Comparison of ENCODE assay signal across 14 cellular contexts in genomic region chr14:67577181-67577580, GRCh38. TPM values are rescaled to one million over a fixed set of nuclear protein-coding genes. Genes with fewer than 3 reads are reported as not detected.
DNase-seq lines count a peak whose midpoint lies in the region; ATAC-seq and TF ChIP-seq lines count a peak whose summit lies in the region.
"Had no signal": no experiment of that assay in that cellular context is flagged by ENCODE, and none has a peak within 500 bp of the region (broad histone marks: within the 10 kb centered on the region; RNA-seq: fewer than 3 reads in every experiment).

No MANE protein-coding gene starts in this region.

- no peaks in the 10 kb centered on the region for H3K9me3 Mint-ChIP-seq in natural killer cell treated with Interleukin-12 subunit alpha and Interleukin-12 subunit beta and Interleukin-15 and Interleukin-18, amount 100 ng/mL, for 72 hours
- no peaks in the 10 kb centered on the region for H3K9me3 Mint-ChIP-seq in natural killer cell
- H3K9me3 Mint-ChIP-seq in activated T-helper 1 cell treated with anti-CD3 and anti-CD28 coated beads, Interleukin-12 subunit alpha, Interleukin-12 subunit beta, Interleukin-2, Interleukin-4 antibody, amounts not matched to agents 30 ng/mL and 10 ng/mL and 1 ng/mL, durations not matched to agents 14 hours and 24 hours and 36 hours, result no peaks in the 10 kb centered on the region
- H3K9me3 Mint-ChIP-seq: CD4-positive, CD25-positive, alpha-beta regulatory T cell; GM23338 had no signal

- no peak for TF ChIP-seq POLR2A in testis (IDR thresholded peaks at IDR 0.05)

- peak; percentile 41 for DNase-seq in natural killer cell treated with Interleukin-12 subunit alpha and Interleukin-12 subunit beta and Interleukin-15 and Interleukin-18, amount 100 ng/mL, for 72 hours (ENCODE audit: low spot score)
- DNase-seq in natural killer cell (no peak), mesenteric fat pad (ENCODE audit: low spot score) (peak; percentile 51), sciatic nerve (ENCODE audit: low spot score) (peak; percentile 26), NCI-H2171 (lab: John Stamatoyannopoulos, UW) (no peak), testis (no peak)
- no peak for DNase-seq in stimulated activated naive CD8-positive, alpha-beta T cell treated with anti-CD3 and anti-CD28 coated beads, Interleukin-15, Interleukin-2, amounts not matched to agents 100 U/mL and 50 U/mL, for 24 hours
- DNase-seq in activated T-helper 1 cell treated with anti-CD3 and anti-CD28 coated beads, Interleukin-12 subunit alpha, Interleukin-12 subunit beta, Interleukin-2, Interleukin-4 antibody, amounts not matched to agents 30 ng/mL and 10 ng/mL and 1 ng/mL, durations not matched to agents 14 hours and 24 hours and 36 hours (ENCODE audit: low spot score), result no peak
- DNase-seq: ACHN; CD4-positive, CD25-positive, alpha-beta regulatory T cell; H7 had no signal

- H3K4me1 Mint-ChIP-seq in natural killer cell treated with Interleukin-12 subunit alpha and Interleukin-12 subunit beta and Interleukin-15 and Interleukin-18, amount 100 ng/mL, for 72 hours (ENCODE audit: low read depth in 2 of 2), result no peaks in the 10 kb centered on the region
- H3K4me1 Mint-ChIP-seq in natural killer cell, result no peaks in the 10 kb centered on the region
- peaks cover 6% of the 10 kb centered on the region for H3K4me1 Mint-ChIP-seq in activated T-helper 1 cell treated with anti-CD3 and anti-CD28 coated beads, Interleukin-12 subunit alpha, Interleukin-12 subunit beta, Interleukin-2, Interleukin-4 antibody, amounts not matched to agents 30 ng/mL and 10 ng/mL and 1 ng/mL, durations not matched to agents 14 hours and 24 hours and 36 hours (ENCODE audit: low read depth)
- H3K4me1 Mint-ChIP-seq: CD4-positive, CD25-positive, alpha-beta regulatory T cell; GM23338 had no signal

- H3K27ac Mint-ChIP-seq in natural killer cell treated with Interleukin-12 subunit alpha and Interleukin-12 subunit beta and Interleukin-15 and Interleukin-18, amount 100 ng/mL, for 72 hours, result no peak overlapping the region
- H3K27ac Mint-ChIP-seq in natural killer cell, result no peak overlapping the region
- H3K27ac Mint-ChIP-seq in activated T-helper 1 cell treated with anti-CD3 and anti-CD28 coated beads, Interleukin-12 subunit alpha, Interleukin-12 subunit beta, Interleukin-2, Interleukin-4 antibody, amounts not matched to agents 30 ng/mL and 10 ng/mL and 1 ng/mL, durations not matched to agents 14 hours and 24 hours and 36 hours, result no peak overlapping the region
- H3K27ac Mint-ChIP-seq: CD4-positive, CD25-positive, alpha-beta regulatory T cell; GM23338 had no signal

- H3K4me1 ChIP-seq in testis, result no peaks in the 10 kb centered on the region

- H3K4me3 Mint-ChIP-seq in natural killer cell treated with Interleukin-12 subunit alpha and Interleukin-12 subunit beta and Interleukin-15 and Interleukin-18, amount 100 ng/mL, for 72 hours, result no peak overlapping the region
- no peak overlapping the region for H3K4me3 Mint-ChIP-seq in natural killer cell
- H3K4me3 Mint-ChIP-seq in activated T-helper 1 cell treated with anti-CD3 and anti-CD28 coated beads, Interleukin-12 subunit alpha, Interleukin-12 subunit beta, Interleukin-2, Interleukin-4 antibody, amounts not matched to agents 30 ng/mL and 10 ng/mL and 1 ng/mL, durations not matched to agents 14 hours and 24 hours and 36 hours, result no peak overlapping the region
- H3K4me3 Mint-ChIP-seq: CD4-positive, CD25-positive, alpha-beta regulatory T cell; GM23338 had no signal

- H3K27me3 Mint-ChIP-seq in natural killer cell treated with Interleukin-12 subunit alpha and Interleukin-12 subunit beta and Interleukin-15 and Interleukin-18, amount 100 ng/mL, for 72 hours, result no peaks in the 10 kb centered on the region
- peaks cover 0 to 3% of the 10 kb centered on the region in 2 donors for H3K27me3 Mint-ChIP-seq in natural killer cell (ENCODE audit: low read depth in 2 of 2)
- H3K27me3 Mint-ChIP-seq in activated T-helper 1 cell treated with anti-CD3 and anti-CD28 coated beads, Interleukin-12 subunit alpha, Interleukin-12 subunit beta, Interleukin-2, Interleukin-4 antibody, amounts not matched to agents 30 ng/mL and 10 ng/mL and 1 ng/mL, durations not matched to agents 14 hours and 24 hours and 36 hours (ENCODE audit: insufficient read depth), result peaks cover 5% of the 10 kb centered on the region
- H3K27me3 Mint-ChIP-seq: CD4-positive, CD25-positive, alpha-beta regulatory T cell had no signal

- no peak overlapping the region for H3K27ac ChIP-seq in testis
- H3K27ac ChIP-seq: BLaER1 treated with 17β-estradiol and CSF1 and Interleukin-3, amounts not matched to agents 10 nM and 100 nM had no signal

- H3K36me3 ChIP-seq in testis (ENCODE audit: low read depth, missing control alignments), result no peaks in the 10 kb centered on the region
- H3K36me3 ChIP-seq: BLaER1 treated with 17β-estradiol and CSF1 and Interleukin-3, amounts not matched to agents 10 nM and 100 nM had no signal

- 83 to 85% methylated on average over 10 of the region's 10 CpGs for WGBS in testis, 2 donors

- H3K4me3 ChIP-seq in testis, result no peak overlapping the region
- H3K4me3 ChIP-seq: BLaER1 treated with 17β-estradiol and CSF1 and Interleukin-3, amounts not matched to agents 10 nM and 100 nM; GM12878; GM23338 had no signal

- TF ChIP-seq CTCF in natural killer cell (IDR thresholded peaks at IDR 0.05), result no peak
- no peak for TF ChIP-seq CTCF in testis (IDR thresholded peaks at IDR 0.05)

- ATAC-seq in natural killer cell treated with Interleukin-12 subunit alpha and Interleukin-12 subunit beta and Interleukin-15 and Interleukin-18, amount 100 ng/mL, for 72 hours, result no peak
- ATAC-seq in natural killer cell (no peak), sciatic nerve (no peak)
- ATAC-seq in stimulated activated naive CD8-positive, alpha-beta T cell treated with anti-CD3 and anti-CD28 coated beads, Interleukin-15, Interleukin-2, amounts not matched to agents 100 U/mL and 50 U/mL, for 24 hours, result no peak
- ATAC-seq: GM12878, GM23338 had no signal

- H3K36me3 Mint-ChIP-seq in natural killer cell treated with Interleukin-12 subunit alpha and Interleukin-12 subunit beta and Interleukin-15 and Interleukin-18, amount 100 ng/mL, for 72 hours, result no peaks in the 10 kb centered on the region
- no peaks in the 10 kb centered on the region for H3K36me3 Mint-ChIP-seq in natural killer cell
- no peaks in the 10 kb centered on the region for H3K36me3 Mint-ChIP-seq in activated T-helper 1 cell treated with anti-CD3 and anti-CD28 coated beads, Interleukin-12 subunit alpha, Interleukin-12 subunit beta, Interleukin-2, Interleukin-4 antibody, amounts not matched to agents 30 ng/mL and 10 ng/mL and 1 ng/mL, durations not matched to agents 14 hours and 24 hours and 36 hours (ENCODE audit: low read depth)
- H3K36me3 Mint-ChIP-seq: CD4-positive, CD25-positive, alpha-beta regulatory T cell had no signal

- no peaks in the 10 kb centered on the region for H3K27me3 ChIP-seq in testis
- H3K27me3 ChIP-seq: BLaER1 treated with 17β-estradiol and CSF1 and Interleukin-3, amounts not matched to agents 10 nM and 100 nM had no signal

- intact Hi-C loops in natural killer cell (cut with micrococcal nuclease) (no loop called here), sciatic nerve (cut with DNase I) (no loop called here), testis (cut with DNase I; ENCODE audit: low total_unique reads) (no loop called here)
- intact Hi-C loops in activated T-helper 1 cell treated with anti-CD3 and anti-CD28 coated beads, Interleukin-12 subunit alpha, Interleukin-12 subunit beta, Interleukin-2, Interleukin-4 antibody, amounts not matched to agents 30 ng/mL and 10 ng/mL and 1 ng/mL, durations not matched to agents 14 hours and 24 hours and 36 hours (cut with micrococcal nuclease), result no loop called here

- H3K9me3 ChIP-seq in testis, result no peaks in the 10 kb centered on the region
- H3K9me3 ChIP-seq: BLaER1 treated with 17β-estradiol and CSF1 and Interleukin-3, amounts not matched to agents 10 nM and 100 nM had no signal

RNA-seq across cellular contexts. Expression of gene PIGH, which starts 22.9 kb away (rescaled TPM):
- total RNA-seq in natural killer cell treated with Interleukin-12 subunit alpha and Interleukin-12 subunit beta and Interleukin-15 and Interleukin-18, amount 100 ng/mL, for 72 hours, result 10 to 100 TPM; 30.1 to 37.4 TPM
- 10 to 100 TPM; 50.9 to 56.0 (median 54.5) TPM for total RNA-seq in natural killer cell
- total RNA-seq in mesenteric fat pad, result 16.9 TPM
- total RNA-seq in sciatic nerve, result 21.6 TPM
- 22.7 and 26.0 TPM in 2 replicates for total RNA-seq in activated T-helper 1 cell treated with anti-CD3 and anti-CD28 coated beads, Interleukin-12 subunit alpha, Interleukin-12 subunit beta, Interleukin-2, Interleukin-4 antibody, amounts not matched to agents 30 ng/mL and 10 ng/mL and 1 ng/mL, durations not matched to agents 14 hours and 24 hours and 36 hours
- 10 to 100 TPM; 44.1 to 45.2 TPM for total RNA-seq in testis
- 69.3 TPM for polyA plus RNA-seq in testis (ENCODE audit: insufficient read depth, low read depth, low replicate concordance)

RNA-seq across cellular contexts. Expression of gene ARG2, which starts 42.5 kb away (rescaled TPM):
- total RNA-seq in natural killer cell treated with Interleukin-12 subunit alpha and Interleukin-12 subunit beta and Interleukin-15 and Interleukin-18, amount 100 ng/mL, for 72 hours, result 1 to 10 TPM; 4.3 to 8.0 TPM
- total RNA-seq in natural killer cell, result 1 to 10 TPM; 1.2 to 7.4 (median 1.4) TPM
- 6.6 TPM for total RNA-seq in mesenteric fat pad
- 2.8 TPM for total RNA-seq in sciatic nerve
- total RNA-seq in activated T-helper 1 cell treated with anti-CD3 and anti-CD28 coated beads, Interleukin-12 subunit alpha, Interleukin-12 subunit beta, Interleukin-2, Interleukin-4 antibody, amounts not matched to agents 30 ng/mL and 10 ng/mL and 1 ng/mL, durations not matched to agents 14 hours and 24 hours and 36 hours, result 5.2 and 7.1 TPM in 2 replicates
- total RNA-seq in testis, result 1 to 10 TPM; 3.8 to 5.1 TPM
- polyA plus RNA-seq in testis (ENCODE audit: insufficient read depth, low read depth, low replicate concordance), result 5.3 TPM

RNA-seq across cellular contexts. Expression of gene PLEKHH1, which starts 44.1 kb away (rescaled TPM):
- 1 to 10 TPM; 1.2 to 1.9 TPM for total RNA-seq in natural killer cell treated with Interleukin-12 subunit alpha and Interleukin-12 subunit beta and Interleukin-15 and Interleukin-18, amount 100 ng/mL, for 72 hours
- total RNA-seq in natural killer cell (not detected), mesenteric fat pad (6.8 TPM), sciatic nerve (6.1 TPM), testis (10 to 100 TPM; 49.1 to 61.3 TPM)
- total RNA-seq in activated T-helper 1 cell treated with anti-CD3 and anti-CD28 coated beads, Interleukin-12 subunit alpha, Interleukin-12 subunit beta, Interleukin-2, Interleukin-4 antibody, amounts not matched to agents 30 ng/mL and 10 ng/mL and 1 ng/mL, durations not matched to agents 14 hours and 24 hours and 36 hours, result 0.96 and 2.4 TPM in 2 replicates
- 21.4 TPM for polyA plus RNA-seq in testis (ENCODE audit: insufficient read depth, low read depth, low replicate concordance)

Comparison
In these comparisons a context has a peak if more than half of its experiments do, and no peak if none do; other contexts are left out.
1. DNase-seq: peak in natural killer cell treated with Interleukin-12 subunit alpha and Interleukin-12 subunit beta and Interleukin-15 and Interleukin-18, amount 100 ng/mL, for 72 hours (single experiment), mesenteric fat pad (single experiment) and sciatic nerve (single experiment); none in natural killer cell (single experiment), NCI-H2171 (single experiment), stimulated activated naive CD8-positive, alpha-beta T cell treated with anti-CD3 and anti-CD28 coated beads, Interleukin-15, Interleukin-2, amounts not matched to agents 100 U/mL and 50 U/mL, for 24 hours (single experiment), activated T-helper 1 cell treated with anti-CD3 and anti-CD28 coated beads, Interleukin-12 subunit alpha, Interleukin-12 subunit beta, Interleukin-2, Interleukin-4 antibody, amounts not matched to agents 30 ng/mL and 10 ng/mL and 1 ng/mL, durations not matched to agents 14 hours and 24 hours and 36 hours (single experiment) and testis (single experiment).